In the genomic region with DNA sequence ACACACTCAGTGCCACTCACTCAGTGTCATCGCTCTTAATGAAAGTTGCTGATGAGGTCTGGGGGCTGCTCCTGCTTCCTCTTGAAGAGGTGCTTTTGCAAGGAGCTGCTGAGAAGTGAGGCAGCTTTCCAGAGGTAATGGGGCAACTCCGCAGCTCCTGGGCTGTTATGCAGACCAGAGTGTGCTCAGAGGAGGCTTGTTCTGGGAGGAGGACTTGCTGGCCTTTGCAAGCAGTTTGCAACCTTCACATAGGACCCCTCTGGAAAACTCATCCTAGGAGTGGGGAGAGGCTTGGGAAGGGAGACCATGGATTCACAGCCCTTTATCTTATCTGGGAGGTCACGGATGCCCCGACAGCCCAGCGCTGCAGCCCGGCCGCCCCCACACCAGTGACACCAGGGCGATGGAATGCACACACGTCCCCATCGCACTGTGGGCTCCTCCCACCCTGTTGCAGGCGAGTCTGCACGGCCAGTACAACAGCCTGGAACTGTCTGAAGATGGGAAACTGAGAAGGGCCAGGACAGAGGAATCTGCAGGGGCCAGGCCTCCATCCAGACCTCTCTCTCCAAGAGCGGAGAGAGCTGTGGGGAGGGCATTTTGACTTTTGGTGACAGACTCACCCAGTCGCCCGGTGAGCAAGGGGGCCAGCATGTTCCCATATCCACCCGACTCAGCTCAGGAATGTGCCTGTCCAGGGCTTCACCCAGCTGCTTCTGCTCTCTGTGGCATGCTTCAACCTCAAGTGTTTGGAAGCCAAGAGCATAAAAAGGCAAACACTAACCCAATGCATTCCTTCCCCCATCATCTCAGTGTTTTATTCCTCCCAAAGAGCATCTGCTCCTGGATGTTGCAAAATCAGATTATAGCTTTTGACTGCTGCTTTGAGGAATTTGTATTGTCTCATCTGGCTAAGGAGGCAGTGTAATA, we compare ENCODE assay signal across 1 cellular context.
TF ChIP-seq lines count a peak whose summit lies in the region.

No MANE protein-coding gene starts in this region.

TF ChIP-seq in H1, 55 proteins besides CTCF, POLR2A, EP300 and RAD21 (continued from another document):
- TF ChIP-seq CHD2 (IDR thresholded peaks at IDR 0.05; ENCODE audit: low read length) (no peak), RFX5 (IDR thresholded peaks at IDR 0.05; ENCODE audit: borderline replicate concordance, low read depth, low read length) (no peak), NRF1 (IDR thresholded peaks at IDR 0.05; ENCODE audit: low read depth, low read length) (no peak), ZNF274 (IDR thresholded peaks at IDR 0.05; ENCODE audit: borderline replicate concordance, extremely low read depth, low read length) (no peak), EZH2 (IDR thresholded peaks at IDR 0.05; ENCODE audit: low read depth, low read length, severe bottlenecking) (no peak), GTF2F1 (IDR thresholded peaks at IDR 0.05; ENCODE audit: borderline replicate concordance, low read depth, low read length) (no peak), RXRA (IDR thresholded peaks at IDR 0.05; ENCODE audit: insufficient read depth, low read depth, low read length) (no peak), HDAC6 (IDR thresholded peaks at IDR 0.05; ENCODE audit: low read depth, low read length) (no peak), SRF (IDR thresholded peaks at IDR 0.05; ENCODE audit: low read depth, low read length) (no peak), MAFK (IDR thresholded peaks at IDR 0.05; ENCODE audit: low read depth, low read length) (no peak), GABPA (IDR thresholded peaks at IDR 0.05; ENCODE audit: borderline replicate concordance, insufficient read depth, low read length) (no peak)
- TF ChIP-seq, protein P1, sequence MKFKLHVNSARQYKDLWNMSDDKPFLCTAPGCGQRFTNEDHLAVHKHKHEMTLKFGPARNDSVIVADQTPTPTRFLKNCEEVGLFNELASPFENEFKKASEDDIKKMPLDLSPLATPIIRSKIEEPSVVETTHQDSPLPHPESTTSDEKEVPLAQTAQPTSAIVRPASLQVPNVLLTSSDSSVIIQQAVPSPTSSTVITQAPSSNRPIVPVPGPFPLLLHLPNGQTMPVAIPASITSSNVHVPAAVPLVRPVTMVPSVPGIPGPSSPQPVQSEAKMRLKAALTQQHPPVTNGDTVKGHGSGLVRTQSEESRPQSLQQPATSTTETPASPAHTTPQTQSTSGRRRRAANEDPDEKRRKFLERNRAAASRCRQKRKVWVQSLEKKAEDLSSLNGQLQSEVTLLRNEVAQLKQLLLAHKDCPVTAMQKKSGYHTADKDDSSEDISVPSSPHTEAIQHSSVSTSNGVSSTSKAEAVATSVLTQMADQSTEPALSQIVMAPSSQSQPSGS (IDR thresholded peaks at IDR 0.05; ENCODE audit: low read length): no peak
